ENCODE assay signal across 8 cellular contexts in genomic region chr9:19048966-19049871, GRCh38. TPM values are rescaled to one million over a fixed set of nuclear protein-coding genes. Genes with fewer than 3 reads are reported as not detected.
DNase-seq lines count a peak whose midpoint lies in the region; ATAC-seq and TF ChIP-seq lines count a peak whose summit lies in the region.

RRAGA (plus strand) TSS chr9:19049427; CDS start chr9:19049660, 233 bp downstream.

- H3K27ac ChIP-seq in left lung, result peak within 1 kb of the TSS; percentile 96 to 98

- H3K4me1 ChIP-seq in left lung, result peaks cover 15 to 47% of the 10 kb centered on the region in 2 donors

- no peaks in the 10 kb centered on the region for H3K27me3 ChIP-seq in left lung

- intact Hi-C loops in CD14-positive monocyte (cut with micrococcal nuclease) (loop anchor here in 1 of 2 donors (2.0 to 10.0 kb wide), 4 partner anchors 56 to 333 kb away; partner anchors contain the start of genes DENND4C, HAUS6 and RPS6), left lung (cut with DNase I) (no loop called here)
- intact Hi-C loops in dendritic cell treated with granulocyte-macrophage colony-stimulating factor and Interleukin-4, amounts not matched to agents 40 ng/mL and 50 ng/mL, for 4 days (cut with micrococcal nuclease), result loop anchor here (1.0 to 5.0 kb wide), 5 partner anchors 53 to 408 kb away; partner anchors contain the start of genes DENND4C, HAUS6, PLIN2 and RPS6

- H3K4me3 ChIP-seq in left lung, result peak within 1 kb of the TSS; percentile 55 to 59

- peaks cover 0 to 4% (median 0%) of the 10 kb centered on the region in 7 donors for H3K9me3 Mint-ChIP-seq in CD14-positive monocyte
- H3K9me3 Mint-ChIP-seq in activated CD4-positive, alpha-beta T cell treated with anti-CD3 and anti-CD28 coated beads, Interleukin-2, amount 10 ng/mL, durations not matched to agents 7 days and 5 days, result no peaks in the 10 kb centered on the region
- H3K9me3 Mint-ChIP-seq in dendritic cell treated with granulocyte-macrophage colony-stimulating factor and Interleukin-4, amounts not matched to agents 40 ng/mL and 50 ng/mL, for 4 days, result no peaks in the 10 kb centered on the region

- TF ChIP-seq CTCF in CD14-positive monocyte (IDR thresholded peaks at IDR 0.05) (peak; percentile 77), left lung (IDR thresholded peaks at IDR 0.05) (peak; percentile 74 to 76)

- CTCF ChIA-PET in activated CD4-positive, alpha-beta T cell treated with anti-CD3 and anti-CD28 coated beads, Interleukin-2, amount 10 ng/mL, durations not matched to agents 7 days and 5 days (lab: Charles Lee), result interaction anchor here (0.7 to 2.5 kb wide), 9 partner anchors 10 to 415 kb away, joined by 3 to 14 read pairs (median 3); partner anchors contain the start of gene DENND4C

- H3K4me3 Mint-ChIP-seq in CD14-positive monocyte, result peak within 1 kb of the TSS; percentile 95 to 96
- H3K4me3 Mint-ChIP-seq in activated CD4-positive, alpha-beta T cell treated with anti-CD3 and anti-CD28 coated beads, Interleukin-2, amount 10 ng/mL, durations not matched to agents 7 days and 5 days, result peak within 1 kb of the TSS; percentile 96
- peak within 1 kb of the TSS; percentile 93 for H3K4me3 Mint-ChIP-seq in dendritic cell treated with granulocyte-macrophage colony-stimulating factor and Interleukin-4, amounts not matched to agents 40 ng/mL and 50 ng/mL, for 4 days

- H3K27me3 Mint-ChIP-seq in CD14-positive monocyte (ENCODE audit: low read depth in 3 of 3), result peaks cover 0 to 2% (median 0%) of the 10 kb centered on the region in 3 donors
- no peaks in the 10 kb centered on the region for H3K27me3 Mint-ChIP-seq in activated CD4-positive, alpha-beta T cell treated with anti-CD3 and anti-CD28 coated beads, Interleukin-2, amount 10 ng/mL, durations not matched to agents 7 days and 5 days
- no peaks in the 10 kb centered on the region for H3K27me3 Mint-ChIP-seq in dendritic cell treated with granulocyte-macrophage colony-stimulating factor and Interleukin-4, amounts not matched to agents 40 ng/mL and 50 ng/mL, for 4 days

- DNase-seq in CD14-positive monocyte (ENCODE audit: low spot score), result peak; percentile 94
- DNase-seq in NCI-H69 (lab: John Stamatoyannopoulos, UW), result peak; percentile 99
- peak; percentile 94 for DNase-seq in activated CD4-positive, alpha-beta T cell treated with anti-CD3 and anti-CD28 coated beads, Interleukin-2, amount 10 ng/mL, durations not matched to agents 7 days and 5 days
- peak; percentile 94 to 98 for DNase-seq in left lung
- peak; percentile 93 to 95 for DNase-seq in stimulated activated CD4-positive, alpha-beta T cell treated with anti-CD3 and anti-CD28 coated beads, Interleukin-2, amount 100 ng/mL, for 48 hours

- peaks cover 5 to 6% of the 10 kb centered on the region in 2 donors for H3K36me3 Mint-ChIP-seq in CD14-positive monocyte
- H3K36me3 Mint-ChIP-seq in activated CD4-positive, alpha-beta T cell treated with anti-CD3 and anti-CD28 coated beads, Interleukin-2, amount 10 ng/mL, durations not matched to agents 7 days and 5 days (ENCODE audit: low read depth), result peaks cover 20% of the 10 kb centered on the region
- H3K36me3 Mint-ChIP-seq in dendritic cell treated with granulocyte-macrophage colony-stimulating factor and Interleukin-4, amounts not matched to agents 40 ng/mL and 50 ng/mL, for 4 days (ENCODE audit: low read depth), result peaks cover 25% of the 10 kb centered on the region

- H3K4me1 Mint-ChIP-seq in CD14-positive monocyte, result peaks cover 37% of the 10 kb centered on the region
- peaks cover 33% of the 10 kb centered on the region for H3K4me1 Mint-ChIP-seq in activated CD4-positive, alpha-beta T cell treated with anti-CD3 and anti-CD28 coated beads, Interleukin-2, amount 10 ng/mL, durations not matched to agents 7 days and 5 days
- H3K4me1 Mint-ChIP-seq in dendritic cell treated with granulocyte-macrophage colony-stimulating factor and Interleukin-4, amounts not matched to agents 40 ng/mL and 50 ng/mL, for 4 days (ENCODE audit: low read depth), result peaks cover 26% of the 10 kb centered on the region

- ATAC-seq in GM19351 (IDR thresholded peaks at IDR 0.05; ENCODE audit: unreplicated experiment) (peak; percentile 83), HG03521 (IDR thresholded peaks at IDR 0.05; ENCODE audit: unreplicated experiment) (peak; percentile 91), left lung (peak; percentile 93)

- H3K27ac Mint-ChIP-seq in CD14-positive monocyte, result peak within 1 kb of the TSS; percentile 92 to 97 (median 97)
- H3K27ac Mint-ChIP-seq in activated CD4-positive, alpha-beta T cell treated with anti-CD3 and anti-CD28 coated beads, Interleukin-2, amount 10 ng/mL, durations not matched to agents 7 days and 5 days, result peak within 1 kb of the TSS; percentile 99
- peak within 1 kb of the TSS; percentile 98 for H3K27ac Mint-ChIP-seq in dendritic cell treated with granulocyte-macrophage colony-stimulating factor and Interleukin-4, amounts not matched to agents 40 ng/mL and 50 ng/mL, for 4 days

- POLR2A ChIA-PET in activated CD4-positive, alpha-beta T cell treated with anti-CD3 and anti-CD28 coated beads, Interleukin-2, amount 10 ng/mL, durations not matched to agents 7 days and 5 days (lab: Charles Lee), result interaction anchor here (0.5 to 1.2 kb wide), 2 partner anchors 135 to 212 kb away, joined by 3 to 4 read pairs; no protein-coding TSS in a partner anchor

- H3K9me3 ChIP-seq in left lung, result no peaks in the 10 kb centered on the region

- no peaks in the 10 kb centered on the region for H3K36me3 ChIP-seq in left lung

RNA-seq across cellular contexts. Expression of gene RRAGA, which starts in this region (rescaled TPM):
- 100 to 1,000 TPM in 1 of 2 donors, 10 to 100 TPM in 1; 93.9 to 115 TPM for polyA plus RNA-seq in CD14-positive monocyte
- total RNA-seq in activated CD4-positive, alpha-beta T cell treated with anti-CD3 and anti-CD28 coated beads, Interleukin-2, amount 10 ng/mL, durations not matched to agents 7 days and 5 days, result 10 to 100 TPM; 45.5 to 46.6 TPM
- total RNA-seq in left lung, result 10 to 100 TPM; 79.0 to 81.6 TPM

Comparison
In these comparisons a context has a peak if more than half of its experiments do, and no peak if none do; other contexts are left out.
1. Peak in every context shown above with its lines: DNase-seq, ATAC-seq, H3K4me3 ChIP-seq and H3K27ac ChIP-seq.